24 cellular contexts compared by ENCODE assay signal in the genomic region with DNA sequence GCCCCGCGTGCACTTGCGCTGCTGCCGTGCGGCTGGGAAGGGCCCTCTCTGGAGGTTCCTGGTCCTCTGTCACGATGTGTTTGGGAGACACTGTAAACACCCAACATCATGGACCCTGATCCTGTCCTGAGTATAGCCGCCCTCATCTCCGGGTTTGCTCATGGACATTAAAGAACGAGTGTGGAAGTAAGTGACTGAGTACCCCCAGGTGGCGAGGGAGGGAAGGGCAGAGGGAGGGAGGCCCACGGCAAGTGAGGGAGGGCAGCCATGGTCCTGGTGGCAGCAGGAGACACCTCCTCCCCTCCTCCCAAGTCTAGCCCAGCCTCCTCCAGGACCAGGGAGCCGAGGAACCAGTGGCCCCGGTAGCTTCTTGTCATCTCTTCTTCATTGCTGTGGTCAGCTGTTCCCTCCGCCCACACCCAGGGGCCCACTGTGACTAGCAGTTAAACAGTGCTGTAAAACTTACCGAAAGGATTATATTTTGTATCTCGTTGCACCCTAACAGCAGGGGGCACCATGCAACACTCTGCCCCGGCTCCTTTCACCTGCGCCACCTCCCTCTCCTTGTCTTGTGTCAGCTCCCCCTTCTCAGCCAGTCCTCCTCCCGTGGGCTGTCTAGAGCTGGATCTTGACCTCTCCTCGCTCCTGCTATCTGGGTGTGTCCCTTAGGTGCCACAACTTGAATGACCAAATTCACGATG.
DNase-seq lines count a peak whose midpoint lies in the region; TF ChIP-seq lines count a peak whose summit lies in the region.
"Had no signal": no experiment of that assay in that cellular context is flagged by ENCODE, and none has a peak within 500 bp of the region (broad histone marks: within the 10 kb centered on the region; RNA-seq: fewer than 3 reads in every experiment).

No MANE protein-coding gene starts in this region.

- no peaks in the 10 kb centered on the region for H3K79me1 ChIP-seq in H9 (ENCODE audit: insufficient read depth, low read depth, low read length, poor library complexity, severe bottlenecking)

- TF ChIP-seq CTCF in 22Rv1 (IDR thresholded peaks at IDR 0.05) = peak; percentile 16
- peak; percentile 33; the same call in 2 of the 3 replicates for TF ChIP-seq CTCF in H9 (conservative IDR thresholded peaks at IDR 0.05)
- no peak for TF ChIP-seq CTCF in esophagus muscularis mucosa (IDR thresholded peaks at IDR 0.05)

- POLR2A ChIA-PET in CD8-positive, alpha-beta memory T cell (lab: Charles Lee) = no interaction called here

- H3K4me3 ChIP-seq in esophagus muscularis mucosa = no peak overlapping the region
- no peak overlapping the region for H3K4me3 ChIP-seq in CD8-positive, alpha-beta memory T cell (ENCODE audit: low read length)
- H3K4me3 ChIP-seq: GM12878 had no signal

- no peaks in the 10 kb centered on the region for H4K20me1 ChIP-seq in H9 (ENCODE audit: control insufficient read depth, insufficient read depth, insufficient read length)

- H3K9me3 ChIP-seq in H9 (ENCODE audit: control insufficient read depth, low read depth, low read length) (no peaks in the 10 kb centered on the region), esophagus muscularis mucosa (no peaks in the 10 kb centered on the region)
- H3K9me3 ChIP-seq in CD8-positive, alpha-beta memory T cell (ENCODE audit: low read length) = no peaks in the 10 kb centered on the region

- no peak overlapping the region for H2AK5ac ChIP-seq in H9 (ENCODE audit: insufficient read length, low read length)

- no peaks in the 10 kb centered on the region for H3K79me2 ChIP-seq in H9 (ENCODE audit: insufficient read depth, low read length)
- H3K79me2 ChIP-seq: parathyroid adenoma had no signal

- no peak overlapping the region for H3K18ac ChIP-seq in H9 (ENCODE audit: insufficient read length, low read depth, low read length)

- H3K36me3 Mint-ChIP-seq in H9 (ENCODE audit: insufficient read depth in 1 of 3, low read depth in 3 of 3) = no peaks in the 10 kb centered on the region
- H3K36me3 Mint-ChIP-seq in CD8-positive, alpha-beta memory T cell = no peaks in the 10 kb centered on the region
- H3K36me3 Mint-ChIP-seq in activated T-helper 1 cell treated with anti-CD3 and anti-CD28 coated beads, Interleukin-12 subunit alpha, Interleukin-12 subunit beta, Interleukin-2, Interleukin-4 antibody, amounts not matched to agents 30 ng/mL and 10 ng/mL and 1 ng/mL, durations not matched to agents 14 hours and 24 hours and 36 hours (ENCODE audit: low read depth) = no peaks in the 10 kb centered on the region
- H3K36me3 Mint-ChIP-seq: mesothelial cell of epicardium; natural killer cell; stimulated activated memory B cell treated with anti-CD40 and anti-IgM and Interleukin-4, amounts not matched to agents 10 μg/mL and 1 μg/mL and 100 μg/mL, for 72 hours had no signal

- CTCF ChIA-PET in CD8-positive, alpha-beta memory T cell (lab: Charles Lee) = no interaction called here

- H3K9ac ChIP-seq in H9 (ENCODE audit: extremely low read depth, insufficient read length, low read length) = no peak overlapping the region
- H3K9ac ChIP-seq: parathyroid adenoma had no signal

- no peak overlapping the region for H2BK20ac ChIP-seq in H9 (ENCODE audit: low read depth, low read length, poor library complexity, severe bottlenecking)

- H3K4me1 ChIP-seq in H9 (ENCODE audit: insufficient read depth, low read length) (peaks cover 3% of the 10 kb centered on the region; the same call in 1 of the 2 replicates), esophagus muscularis mucosa (no peaks in the 10 kb centered on the region)
- H3K4me1 ChIP-seq in CD8-positive, alpha-beta memory T cell (ENCODE audit: insufficient read depth, low read length) = no peaks in the 10 kb centered on the region
- H3K4me1 ChIP-seq: parathyroid adenoma had no signal

- intact Hi-C loops in esophagus muscularis mucosa (cut with DNase I) = no loop called here
- intact Hi-C loops in activated T-helper 1 cell treated with anti-CD3 and anti-CD28 coated beads, Interleukin-12 subunit alpha, Interleukin-12 subunit beta, Interleukin-2, Interleukin-4 antibody, amounts not matched to agents 30 ng/mL and 10 ng/mL and 1 ng/mL, durations not matched to agents 14 hours and 24 hours and 36 hours (cut with micrococcal nuclease) = no loop called here

- DNase-seq in H9 = peak; percentile 53
- peak; percentile 52 for DNase-seq in SW480 (ENCODE audit: low spot score)
- DNase-seq in esophagus muscularis mucosa (ENCODE audit: extremely low spot score) = peak; percentile 53
- no peak for DNase-seq in CD8-positive, alpha-beta memory T cell
- DNase-seq in DMS79 treated with DMSO at 0.1 percent for 48 hours (lab: John Stamatoyannopoulos, UW) = no peak
- no peak for DNase-seq in pons (ENCODE audit: low spot score)
- DNase-seq in activated T-helper 1 cell treated with anti-CD3 and anti-CD28 coated beads, Interleukin-12 subunit alpha, Interleukin-12 subunit beta, Interleukin-2, Interleukin-4 antibody, amounts not matched to agents 30 ng/mL and 10 ng/mL and 1 ng/mL, durations not matched to agents 14 hours and 24 hours and 36 hours (ENCODE audit: low spot score) = no peak
- DNase-seq: activated CD4-positive, alpha-beta T cell treated with anti-CD3 and anti-CD28 coated beads, Interleukin-2, amount 50 U/mL, for 48 hours; activated naive CD4-positive, alpha-beta T cell treated with Interleukin-2 at 50 U/mL for 16 hours; activated T-cell treated with anti-CD3 and anti-CD28 coated beads for 4 hours; amniotic stem cell; central memory CD4-positive, alpha-beta T cell; effector memory CD4-positive, alpha-beta T cell; GF-D8; GOT3; natural killer cell; NCI-H1417; Right ventricle myocardium superior had no signal

- no peak overlapping the region for H2BK5ac ChIP-seq in H9 (ENCODE audit: insufficient read length, low read length)

- no peak overlapping the region for H3K56ac ChIP-seq in H9 (ENCODE audit: insufficient read length, low read depth, low read length)

- no peak overlapping the region for H3K4me3 Mint-ChIP-seq in H9
- H3K4me3 Mint-ChIP-seq in CD8-positive, alpha-beta memory T cell = no peak overlapping the region
- H3K4me3 Mint-ChIP-seq in activated T-helper 1 cell treated with anti-CD3 and anti-CD28 coated beads, Interleukin-12 subunit alpha, Interleukin-12 subunit beta, Interleukin-2, Interleukin-4 antibody, amounts not matched to agents 30 ng/mL and 10 ng/mL and 1 ng/mL, durations not matched to agents 14 hours and 24 hours and 36 hours = no peak overlapping the region
- H3K4me3 Mint-ChIP-seq: mesothelial cell of epicardium; natural killer cell; stimulated activated memory B cell treated with anti-CD40 and anti-IgM and Interleukin-4, amounts not matched to agents 10 μg/mL and 1 μg/mL and 100 μg/mL, for 72 hours; T-helper 1 cell treated with Interleukin-12 subunit alpha and Interleukin-12 subunit beta and Interleukin-4 antibody, amounts not matched to agents 30 μg/mL and 1 μg/mL, for 36 hours had no signal

- WGBS in H9 (ENCODE audit: extremely low coverage, insufficient read length, low lambda C conversion rate) = no CpG with 5 or more reads among the region's 21 CpGs
- 86% methylated on average over 21 of the region's 21 CpGs for WGBS in esophagus muscularis mucosa

- no peaks in the 10 kb centered on the region for H3K36me3 ChIP-seq in esophagus muscularis mucosa
- no peaks in the 10 kb centered on the region for H3K36me3 ChIP-seq in CD8-positive, alpha-beta memory T cell (ENCODE audit: insufficient read depth, low read length)

- peak overlapping the region in 1 of 3 experiments; percentile 49; a peak in 1 of 7 replicates for H3K27ac Mint-ChIP-seq in H9
- no peak overlapping the region for H3K27ac Mint-ChIP-seq in CD8-positive, alpha-beta memory T cell
- H3K27ac Mint-ChIP-seq in activated T-helper 1 cell treated with anti-CD3 and anti-CD28 coated beads, Interleukin-12 subunit alpha, Interleukin-12 subunit beta, Interleukin-2, Interleukin-4 antibody, amounts not matched to agents 30 ng/mL and 10 ng/mL and 1 ng/mL, durations not matched to agents 14 hours and 24 hours and 36 hours = no peak overlapping the region
- H3K27ac Mint-ChIP-seq: mesothelial cell of epicardium; natural killer cell; stimulated activated memory B cell treated with anti-CD40 and anti-IgM and Interleukin-4, amounts not matched to agents 10 μg/mL and 1 μg/mL and 100 μg/mL, for 72 hours; T-helper 1 cell treated with Interleukin-12 subunit alpha and Interleukin-12 subunit beta and Interleukin-4 antibody, amounts not matched to agents 30 μg/mL and 1 μg/mL, for 36 hours had no signal

- no peak overlapping the region for H3T11ph ChIP-seq in H9 (ENCODE audit: low read length)

- H4K8ac ChIP-seq in H9 (replicated peaks; ENCODE audit: insufficient read length, low read depth, low read length) = no peak overlapping the region

- H2BK120ac ChIP-seq in H9 (ENCODE audit: low read depth, low read length, poor library complexity, severe bottlenecking) = no peak overlapping the region

- H3K27ac ChIP-seq in 22Rv1 = no peak overlapping the region
- H3K27ac ChIP-seq in H9 (ENCODE audit: insufficient read length, low read depth, low read length) = no peak overlapping the region
- no peak overlapping the region for H3K27ac ChIP-seq in esophagus muscularis mucosa (replicated peaks in 1 of 4)
- H3K27ac ChIP-seq in CD8-positive, alpha-beta memory T cell (ENCODE audit: low read depth, low read length) = no peak overlapping the region
- H3K27ac ChIP-seq: parathyroid adenoma had no signal

- peaks cover 32 to 33% of the 10 kb centered on the region in 2 experiments for H3K4me1 Mint-ChIP-seq in H9
- H3K4me1 Mint-ChIP-seq in CD8-positive, alpha-beta memory T cell = no peaks in the 10 kb centered on the region
- H3K4me1 Mint-ChIP-seq in activated T-helper 1 cell treated with anti-CD3 and anti-CD28 coated beads, Interleukin-12 subunit alpha, Interleukin-12 subunit beta, Interleukin-2, Interleukin-4 antibody, amounts not matched to agents 30 ng/mL and 10 ng/mL and 1 ng/mL, durations not matched to agents 14 hours and 24 hours and 36 hours (ENCODE audit: low read depth) = no peaks in the 10 kb centered on the region
- H3K4me1 Mint-ChIP-seq: stimulated activated memory B cell treated with anti-CD40 and anti-IgM and Interleukin-4, amounts not matched to agents 10 μg/mL and 1 μg/mL and 100 μg/mL, for 72 hours had no signal

- no peak overlapping the region for H2BK15ac ChIP-seq in H9 (ENCODE audit: low read depth, low read length)

- no peak overlapping the region for H3K14ac ChIP-seq in H9 (ENCODE audit: insufficient read depth, low read length)

- H2AFZ ChIP-seq in H9 (ENCODE audit: low read length) = no peak overlapping the region
- H2AFZ ChIP-seq: parathyroid adenoma had no signal

- no peaks in the 10 kb centered on the region for H3K27me3 ChIP-seq in H9 (ENCODE audit: insufficient read depth, low read length)
- H3K27me3 ChIP-seq in esophagus muscularis mucosa = peaks cover 0 to 34% (median 0%) of the 10 kb centered on the region in 4 donors
- H3K27me3 ChIP-seq in CD8-positive, alpha-beta memory T cell (ENCODE audit: insufficient read depth, low read length, poor library complexity, severe bottlenecking) = no peaks in the 10 kb centered on the region

- H3K4me2 ChIP-seq in H9 (ENCODE audit: insufficient read depth, insufficient read length, low read length) = no peak overlapping the region

- peaks cover 9% of the 10 kb centered on the region for H3K27me3 Mint-ChIP-seq in H9 (ENCODE audit: low read depth)
- peaks cover 0 to 15% of the 10 kb centered on the region in 2 donors for H3K27me3 Mint-ChIP-seq in CD8-positive, alpha-beta memory T cell
- H3K27me3 Mint-ChIP-seq in activated T-helper 1 cell treated with anti-CD3 and anti-CD28 coated beads, Interleukin-12 subunit alpha, Interleukin-12 subunit beta, Interleukin-2, Interleukin-4 antibody, amounts not matched to agents 30 ng/mL and 10 ng/mL and 1 ng/mL, durations not matched to agents 14 hours and 24 hours and 36 hours (ENCODE audit: insufficient read depth) = no peaks in the 10 kb centered on the region

- no peak for TF ChIP-seq POLR2A in esophagus muscularis mucosa (IDR thresholded peaks at IDR 0.05; ENCODE audit: low read depth)

- no peaks in the 10 kb centered on the region for H3K23me2 ChIP-seq in H9 (ENCODE audit: insufficient read length, low read depth, low read length, poor library complexity, severe bottlenecking)

- no peak overlapping the region for H4K91ac ChIP-seq in H9 (ENCODE audit: insufficient read length, low read depth, low read length)

- no peak overlapping the region for H3K4ac ChIP-seq in H9 (ENCODE audit: low read depth, low read length)

- H2BK12ac ChIP-seq in H9 (ENCODE audit: insufficient read length, low read depth, low read length) = no peak overlapping the region

- no peak overlapping the region for H4K5ac ChIP-seq in H9 (ENCODE audit: insufficient read length, low read depth, low read length)

- TF ChIP-seq EP300 in esophagus muscularis mucosa (IDR thresholded peaks at IDR 0.05) = no peak

- no peak overlapping the region for H3K23ac ChIP-seq in H9 (ENCODE audit: insufficient read length, low read depth, low read length)

- no peaks in the 10 kb centered on the region for H3K9me3 Mint-ChIP-seq in H9
- no peaks in the 10 kb centered on the region for H3K9me3 Mint-ChIP-seq in CD8-positive, alpha-beta memory T cell
- H3K9me3 Mint-ChIP-seq in activated T-helper 1 cell treated with anti-CD3 and anti-CD28 coated beads, Interleukin-12 subunit alpha, Interleukin-12 subunit beta, Interleukin-2, Interleukin-4 antibody, amounts not matched to agents 30 ng/mL and 10 ng/mL and 1 ng/mL, durations not matched to agents 14 hours and 24 hours and 36 hours = no peaks in the 10 kb centered on the region
- H3K9me3 Mint-ChIP-seq: mesothelial cell of epicardium, natural killer cell had no signal

Comparison
In these comparisons a context has a peak if more than half of its experiments do, and no peak if none do; other contexts are left out.
1. CTCF ChIP-seq: peak in 22Rv1 (single experiment) and H9 (single experiment); none in esophagus muscularis mucosa (0 of 3).
2. DNase-seq: peak in H9 (single experiment), SW480 (single experiment) and esophagus muscularis mucosa (single experiment); none in CD8-positive, alpha-beta memory T cell (0 of 5), DMS79 treated with DMSO at 0.1 percent for 48 hours (single experiment), pons (single experiment) and activated T-helper 1 cell treated with anti-CD3 and anti-CD28 coated beads, Interleukin-12 subunit alpha, Interleukin-12 subunit beta, Interleukin-2, Interleukin-4 antibody, amounts not matched to agents 30 ng/mL and 10 ng/mL and 1 ng/mL, durations not matched to agents 14 hours and 24 hours and 36 hours (single experiment).